In genomic region chr10:24619994-24620310, GRCh38 we compare ENCODE assay signal across 7 cellular contexts.
DNase-seq lines count a peak whose midpoint lies in the region; ATAC-seq, FAIRE-seq and TF ChIP-seq lines count a peak whose summit lies in the region.
"Not testable (repeated sequence)": the region's sequence is repeated elsewhere in the genome, so short reads cannot be mapped to it uniquely, and the experiment has no call there.

No MANE protein-coding gene starts in this region.

- peak; percentile 80 for FAIRE-seq in keratinocyte (lab: Jason Lieb, UNC)

- DNase-seq in CD8-positive, alpha-beta T cell; Panc1 (ENCODE audit: low read depth, low spot score); chondrocyte (ENCODE audit: low spot score); keratinocyte (ENCODE audit: low read depth, low spot score); nephron progenitor cell: not testable (repeated sequence)
- peak; percentile 31 for DNase-seq in adipocyte (ENCODE audit: low read depth)

- H3K27me3 Mint-ChIP-seq in CD8-positive, alpha-beta T cell (ENCODE audit: low read depth); chondrocyte (ENCODE audit: low read depth); nephron progenitor cell (ENCODE audit: low read depth, poor library complexity): not testable (repeated sequence)

- not testable (repeated sequence) for H3K27me3 ChIP-seq in CD8-positive, alpha-beta T cell (ENCODE audit: insufficient read depth, low read length); Panc1 (ENCODE audit: control insufficient read depth, insufficient read depth, low read length); adipocyte (replicated peaks; ENCODE audit: control insufficient read depth, insufficient read depth, low read length); keratinocyte (ENCODE audit: control insufficient read depth, extremely low read depth, insufficient read depth, low read length); subcutaneous abdominal adipose tissue (ENCODE audit: control insufficient read depth in 5 of 5, insufficient read depth in 4 of 5, low read length in 5 of 5)

- not testable (repeated sequence) for H3K4me2 ChIP-seq in keratinocyte (ENCODE audit: control insufficient read depth, extremely low read depth, insufficient read depth, low read depth, low read length)

- TSS peak; percentile 45 for BruUV-seq in Panc1 (replicated peaks; lab: Mats Ljungman, UMichigan)

- not testable (repeated sequence) for H3K36me3 Mint-ChIP-seq in CD8-positive, alpha-beta T cell
- H3K36me3 Mint-ChIP-seq in chondrocyte (ENCODE audit: low read depth) (peaks cover 18% of the 10 kb centered on the region), nephron progenitor cell (ENCODE audit: low read depth) (peaks cover 31% of the 10 kb centered on the region)

- H3K36me3 ChIP-seq in CD8-positive, alpha-beta T cell (ENCODE audit: insufficient read depth, low read length); Panc1 (ENCODE audit: control insufficient read depth, insufficient read depth, low read length): not testable (repeated sequence)
- peaks cover 30% of the 10 kb centered on the region for H3K36me3 ChIP-seq in adipocyte (ENCODE audit: control insufficient read depth, insufficient read depth, low read length, severe bottlenecking)
- H3K36me3 ChIP-seq in keratinocyte (ENCODE audit: control insufficient read depth in 2 of 2, extremely low read depth in 1 of 2, insufficient read depth in 2 of 2, low read length in 2 of 2) = peaks cover 1 to 11% of the 10 kb centered on the region in 2 experiments
- peaks cover 0 to 12% (median 8%) of the 10 kb centered on the region in 5 donors for H3K36me3 ChIP-seq in subcutaneous abdominal adipose tissue (ENCODE audit: control insufficient read depth in 5 of 5, insufficient read depth in 5 of 5, low read length in 5 of 5)

- not testable (repeated sequence) for H3K9ac ChIP-seq in adipocyte (ENCODE audit: low read length); keratinocyte (ENCODE audit: control insufficient read depth, extremely low read depth, insufficient read depth, low read length); subcutaneous abdominal adipose tissue (ENCODE audit: low read length in 5 of 5)

- H4K20me1 ChIP-seq in keratinocyte (ENCODE audit: control insufficient read depth, extremely low read depth, insufficient read depth, low read length) = not testable (repeated sequence)

- peaks cover 21% of the 10 kb centered on the region for H3K4me1 ChIP-seq in CD8-positive, alpha-beta T cell (ENCODE audit: insufficient read depth, low read length)
- not testable (repeated sequence) for H3K4me1 ChIP-seq in Panc1 (ENCODE audit: control insufficient read depth, insufficient read depth, low read length)
- H3K4me1 ChIP-seq in adipocyte (ENCODE audit: control insufficient read depth, insufficient read depth, low read length) (peaks cover 23% of the 10 kb centered on the region), keratinocyte (ENCODE audit: control insufficient read depth, extremely low read depth, insufficient read depth, low read length) (peaks cover 17% of the 10 kb centered on the region), subcutaneous abdominal adipose tissue (ENCODE audit: control insufficient read depth in 5 of 5, insufficient read depth in 5 of 5, low read length in 5 of 5) (peaks cover 0 to 21% (median 14%) of the 10 kb centered on the region in 5 donors)

- not testable (repeated sequence) for H3K9me1 ChIP-seq in keratinocyte (ENCODE audit: control insufficient read depth, extremely low read depth, insufficient read depth, low read length)

- not testable (repeated sequence) for H2AFZ ChIP-seq in keratinocyte (ENCODE audit: control insufficient read depth, low read length)

- H3K4me3 Mint-ChIP-seq in CD8-positive, alpha-beta T cell; chondrocyte (ENCODE audit: unreplicated experiment); nephron progenitor cell: not testable (repeated sequence)

- not testable (repeated sequence) for H3K9me3 Mint-ChIP-seq in CD8-positive, alpha-beta T cell; chondrocyte (ENCODE audit: low read depth); nephron progenitor cell

- POLR2A ChIA-PET in CD8-positive, alpha-beta T cell (lab: Charles Lee); Panc1 (lab: Charles Lee): not testable (repeated sequence)

- intact Hi-C loops in CD8-positive, alpha-beta T cell (cut with DNase I, micrococcal nuclease) = loop anchor here (5.0 to 10.0 kb wide), 3 partner anchors 102 to 397 kb away; partner anchors contain the start of genes ARHGAP21 (in 1 of the 2), ENKUR (in 1 of the 2) and THNSL1 (in 1 of the 2)
- intact Hi-C loops in Panc1 (cut with micrococcal nuclease; ENCODE audit: unreplicated experiment) = not testable (repeated sequence)

- CTCF ChIA-PET in CD8-positive, alpha-beta T cell (lab: Charles Lee); Panc1 (lab: Charles Lee): not testable (repeated sequence)

- not testable (repeated sequence) for TF ChIP-seq CTCF in CD8-positive, alpha-beta T cell (IDR thresholded peaks at IDR 0.05); Panc1 (IDR thresholded peaks at IDR 0.05); chondrocyte (IDR thresholded peaks at IDR 0.05); keratinocyte (optimal IDR thresholded peaks at IDR 0.05 in 1 of 3, IDR thresholded peaks at IDR 0.05 in 1 of 3, conservative IDR thresholded peaks at IDR 0.05 in 1 of 3; ENCODE audit: extremely low read depth in 1 of 3, insufficient read depth in 2 of 3, low read length in 3 of 3); nephron progenitor cell (IDR thresholded peaks at IDR 0.05)

- peaks cover 40% of the 10 kb centered on the region for H3K4me1 Mint-ChIP-seq in CD8-positive, alpha-beta T cell (ENCODE audit: low read depth)
- peaks cover 22% of the 10 kb centered on the region for H3K4me1 Mint-ChIP-seq in chondrocyte (ENCODE audit: low read depth)
- peaks cover 17% of the 10 kb centered on the region for H3K4me1 Mint-ChIP-seq in nephron progenitor cell

- peak overlapping the region; percentile 55 for H3K27ac Mint-ChIP-seq in CD8-positive, alpha-beta T cell
- H3K27ac Mint-ChIP-seq in chondrocyte (ENCODE audit: unreplicated experiment) (peak overlapping the region; percentile 13), nephron progenitor cell (peak overlapping the region; percentile 25)

- dilution Hi-C loops in keratinocyte (cut with MboI; ENCODE audit: extremely low pct_ligation_motif_present, low sequenced_read_pairs) = not testable (repeated sequence)

- ATAC-seq in CD8-positive, alpha-beta T cell; Panc1: not testable (repeated sequence)

- H3K27ac ChIP-seq in CD8-positive, alpha-beta T cell (ENCODE audit: low read depth, low read length); Panc1 (ENCODE audit: low read length); keratinocyte (ENCODE audit: control insufficient read depth, insufficient read depth, low read length): not testable (repeated sequence)
- peak overlapping the region; percentile 64 for H3K27ac ChIP-seq in subcutaneous abdominal adipose tissue (ENCODE audit: low read depth, low read length)

- not testable (repeated sequence) for H3K79me2 ChIP-seq in keratinocyte (ENCODE audit: control insufficient read depth, insufficient read depth, low read length)

- in situ Hi-C loops in Panc1 (cut with HindIII; ENCODE audit: low pct_unique_long_range_greater_than_20kb, low sequenced_read_pairs) = not testable (repeated sequence)

- not testable (repeated sequence) for H3K9me3 ChIP-seq in CD8-positive, alpha-beta T cell (ENCODE audit: low read length); Panc1 (ENCODE audit: control insufficient read depth, insufficient read depth, low read depth, low read length); adipocyte (ENCODE audit: control insufficient read depth, low read length); keratinocyte (ENCODE audit: control insufficient read depth, low read depth, low read length); subcutaneous abdominal adipose tissue (ENCODE audit: control insufficient read depth in 5 of 5, low read length in 5 of 5)

- not testable (repeated sequence) for H3K4me3 ChIP-seq in CD8-positive, alpha-beta T cell (ENCODE audit: low read depth, low read length); Panc1 (ENCODE audit: low read depth in 2 of 2, low read length in 2 of 2); adipocyte (ENCODE audit: low read length); keratinocyte (ENCODE audit: control insufficient read depth in 2 of 3, extremely low read depth in 1 of 3, insufficient read depth in 2 of 3, low read depth in 1 of 3, low read length in 3 of 3); subcutaneous abdominal adipose tissue (ENCODE audit: low read depth in 1 of 5, low read length in 5 of 5)
